8 cellular contexts compared by ENCODE assay signal in genomic region chr17:44110823-44111633, GRCh38. TPM values are rescaled to one million over a fixed set of nuclear protein-coding genes. Genes with fewer than 3 reads are reported as not detected.
DNase-seq lines count a peak whose midpoint lies in the region; ATAC-seq and TF ChIP-seq lines count a peak whose summit lies in the region.

No MANE protein-coding gene starts in this region.

- H3K4me1 Mint-ChIP-seq in activated T-cell treated with anti-CD3 and anti-CD28 coated beads, Interleukin-2, amount 50 U/mL, for 24 hours (ENCODE audit: low read depth) = peaks cover 28% of the 10 kb centered on the region
- H3K4me1 Mint-ChIP-seq in naive B cell = peaks cover 39 to 65% (median 50%) of the 10 kb centered on the region in 3 donors

- H3K4me3 Mint-ChIP-seq in activated T-cell treated with anti-CD3 and anti-CD28 coated beads, Interleukin-2, amount 50 U/mL, for 24 hours = peak overlapping the region; percentile 57
- H3K4me3 Mint-ChIP-seq in naive B cell = peak overlapping the region in 7 of 8 donors; percentile 68 to 86 (median 77)

- no peak for TF ChIP-seq CTCF in GM13977 (IDR thresholded peaks at IDR 0.05; ENCODE audit: extremely low read depth, insufficient read depth, missing control alignments)

- in situ Hi-C loops in GM13977 (cut with MboI; ENCODE audit: low pct_unique_long_range_greater_than_20kb, low sequenced_read_pairs, unreplicated experiment) = no loop called here

- H3K36me3 Mint-ChIP-seq in activated T-cell treated with anti-CD3 and anti-CD28 coated beads, Interleukin-2, amount 50 U/mL, for 24 hours (ENCODE audit: low read depth) = peaks cover 7% of the 10 kb centered on the region
- no peaks in the 10 kb centered on the region for H3K36me3 Mint-ChIP-seq in naive B cell

- no peaks in the 10 kb centered on the region for H3K27me3 Mint-ChIP-seq in activated T-cell treated with anti-CD3 and anti-CD28 coated beads, Interleukin-2, amount 50 U/mL, for 24 hours
- no peaks in the 10 kb centered on the region for H3K27me3 Mint-ChIP-seq in naive B cell

- ATAC-seq in naive B cell (ENCODE audit: low read depth in 2 of 2) (peak; percentile 74 to 82), GM21360 (IDR thresholded peaks at IDR 0.05; ENCODE audit: unreplicated experiment) (no peak)
- peak; percentile 72 for ATAC-seq in stimulated activated naive CD8-positive, alpha-beta T cell treated with anti-CD3 and anti-CD28 coated beads, Interleukin-15, Interleukin-2, amounts not matched to agents 100 U/mL and 50 U/mL, for 24 hours

- DNase-seq in GM13977 (ENCODE audit: low spot score) (peak; percentile 83), HUDEP-2 (lab: John Stamatoyannopoulos, UW; ENCODE audit: unreplicated experiment in 76 of 76) (peak in 74 of 76 experiments; percentile 37 to 95 (median 83)), NOMO-1 treated with DMSO at 0.1 percent for 48 hours (lab: John Stamatoyannopoulos, UW; ENCODE audit: unreplicated experiment) (peak; percentile 91), fibroblast of gingiva (ENCODE audit: low read depth) (peak; percentile 94), naive B cell (peak; percentile 39)
- peak; percentile 71 for DNase-seq in activated T-cell treated with anti-CD3 and anti-CD28 coated beads, Interleukin-2, amount 50 U/mL, for 24 hours
- DNase-seq in stimulated activated naive CD8-positive, alpha-beta T cell treated with anti-CD3 and anti-CD28 coated beads, Interleukin-15, Interleukin-2, amounts not matched to agents 100 U/mL and 50 U/mL, for 24 hours = peak; percentile 81

- H3K27ac Mint-ChIP-seq in activated T-cell treated with anti-CD3 and anti-CD28 coated beads, Interleukin-2, amount 50 U/mL, for 24 hours = no peak overlapping the region
- peak overlapping the region in 5 of 6 donors; percentile 18 to 75 (median 52) for H3K27ac Mint-ChIP-seq in naive B cell

- no peaks in the 10 kb centered on the region for H3K9me3 Mint-ChIP-seq in activated T-cell treated with anti-CD3 and anti-CD28 coated beads, Interleukin-2, amount 50 U/mL, for 24 hours
- H3K9me3 Mint-ChIP-seq in naive B cell = no peaks in the 10 kb centered on the region

RNA-seq across cellular contexts. Expression of gene HDAC5, which starts 12.4 kb away (rescaled TPM):
- polyA plus RNA-seq in naive B cell (ENCODE audit: low read depth in 6 of 6) = 10 to 100 TPM; 27.5 to 79.5 (median 41.2) TPM

RNA-seq across cellular contexts. Expression of gene HROB, which starts 30.7 kb away (rescaled TPM):
- 1 to 10 TPM in 3 of 6 donors, under 1 TPM in 2, not detected in 1; 0.63 to 1.4 (median 1.2) TPM for polyA plus RNA-seq in naive B cell (ENCODE audit: low read depth in 6 of 6)

RNA-seq across cellular contexts. Expression of gene G6PC3, which starts 40.5 kb away (rescaled TPM):
- 10 to 100 TPM; 19.2 to 28.0 (median 24.6) TPM for polyA plus RNA-seq in naive B cell (ENCODE audit: low read depth in 6 of 6)

RNA-seq across cellular contexts. Expression of gene LSM12, which starts 44.6 kb away (rescaled TPM):
- 10 to 100 TPM; 48.1 to 99.0 (median 80.5) TPM for polyA plus RNA-seq in naive B cell (ENCODE audit: low read depth in 6 of 6)

RNA-seq across cellular contexts. Expression of gene ASB16, which starts 59.5 kb away (rescaled TPM):
- polyA plus RNA-seq in naive B cell (ENCODE audit: low read depth in 6 of 6) = under 1 TPM in 4 of 6 donors, not detected in 2; 0.19 to 0.43 (median 0.31) TPM

Comparison
In these comparisons a context has a peak if more than half of its experiments do, and no peak if none do; other contexts are left out.
1. DNase-seq: peak in every context shown above with its lines; median percentile 94 in fibroblast of gingiva; 91 in NOMO-1 treated with DMSO at 0.1 percent for 48 hours; 83 in GM13977; 83 in HUDEP-2; 81 in stimulated activated naive CD8-positive, alpha-beta T cell treated with anti-CD3 and anti-CD28 coated beads, Interleukin-15, Interleukin-2, amounts not matched to agents 100 U/mL and 50 U/mL, for 24 hours; 71 in activated T-cell treated with anti-CD3 and anti-CD28 coated beads, Interleukin-2, amount 50 U/mL, for 24 hours; 39 in naive B cell.